14 cellular contexts compared by ENCODE assay signal in the genomic region with DNA sequence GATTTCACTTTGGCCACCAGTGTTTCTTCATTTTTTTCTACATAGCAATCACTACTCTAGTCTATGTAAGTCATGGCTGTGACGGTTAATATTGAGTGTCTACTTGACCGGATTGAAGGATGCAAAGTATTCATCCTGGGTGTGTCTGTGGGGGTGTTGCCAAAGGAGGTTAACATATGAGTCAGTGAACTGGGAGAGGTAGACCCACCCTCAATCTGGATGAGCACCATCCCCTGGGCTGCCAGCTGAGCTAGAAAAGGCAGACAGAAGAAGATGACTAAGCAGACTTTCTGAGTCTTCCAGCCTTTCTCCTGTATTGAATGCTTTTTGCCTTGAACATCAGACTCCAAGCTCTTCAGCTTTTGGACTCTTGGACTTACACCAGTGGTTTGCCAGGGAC.
A peak's percentile ranks its signal among the peaks of the same experiment; 100 is the strongest.
DNase-seq lines count a peak whose midpoint lies in the region; ATAC-seq and TF ChIP-seq lines count a peak whose summit lies in the region.
"Had no signal": no experiment of that assay in that cellular context is flagged by ENCODE, and none has a peak within 500 bp of the region (broad histone marks: within the 10 kb centered on the region; RNA-seq: fewer than 3 reads in every experiment).

No MANE protein-coding gene starts in this region.

- no peaks in the 10 kb centered on the region for H3K36me3 ChIP-seq in brain microvascular endothelial cell (replicated peaks)

- H3K4me3 ChIP-seq in brain microvascular endothelial cell (ENCODE audit: low read depth, low read length), result no peak overlapping the region

- in situ Hi-C loops in brain microvascular endothelial cell (cut with HindIII; ENCODE audit: low pct_ligation_motif_present, low sequenced_read_pairs), result no loop called here

- no peak for TF ChIP-seq CTCF in brain microvascular endothelial cell (IDR thresholded peaks at IDR 0.05; ENCODE audit: low read depth, low read length, missing control alignments)

- no peak for ATAC-seq in HG02973 (IDR thresholded peaks at IDR 0.05; ENCODE audit: unreplicated experiment)
- ATAC-seq: WTC11 had no signal

- H3K27ac ChIP-seq in brain microvascular endothelial cell, result no peak overlapping the region
- H3K27ac ChIP-seq: C4-2B had no signal

- no peaks in the 10 kb centered on the region for H3K27me3 ChIP-seq in brain microvascular endothelial cell (replicated peaks)

- DNase-seq in AG08396 (ENCODE audit: low spot score), result peak; percentile 11
- peak; percentile 80 for DNase-seq in HS-5 (ENCODE audit: low read depth)
- DNase-seq in brain microvascular endothelial cell, result peak; percentile 61
- peak; percentile 86 for DNase-seq in kidney tubule cell (ENCODE audit: low spot score)
- DNase-seq in NCI-H1092 treated with DMSO at 0.1 percent for 48 hours (lab: John Stamatoyannopoulos, UW), result no peak
- no peak for DNase-seq in NCI-H526 (lab: John Stamatoyannopoulos, UW)
- DNase-seq in SHP77 treated with DMSO at 0.1 percent for 48 hours (lab: John Stamatoyannopoulos, UW), result no peak
- DNase-seq: NCI-H1092; NCI-H524; SIG-M5; stimulated activated CD4-positive, alpha-beta T cell treated with anti-CD3 and anti-CD28 coated beads, Interleukin-1b, Interleukin-23, amount 100 ng/mL, for 48 hours had no signal

Comparison
In these comparisons a context has a peak if more than half of its experiments do, and no peak if none do; other contexts are left out.
1. DNase-seq: peak in AG08396 (single experiment), HS-5 (single experiment), brain microvascular endothelial cell (single experiment) and kidney tubule cell (single experiment); none in NCI-H1092 treated with DMSO at 0.1 percent for 48 hours (single experiment), NCI-H526 (0 of 2) and SHP77 treated with DMSO at 0.1 percent for 48 hours (single experiment).